In the genomic region with DNA sequence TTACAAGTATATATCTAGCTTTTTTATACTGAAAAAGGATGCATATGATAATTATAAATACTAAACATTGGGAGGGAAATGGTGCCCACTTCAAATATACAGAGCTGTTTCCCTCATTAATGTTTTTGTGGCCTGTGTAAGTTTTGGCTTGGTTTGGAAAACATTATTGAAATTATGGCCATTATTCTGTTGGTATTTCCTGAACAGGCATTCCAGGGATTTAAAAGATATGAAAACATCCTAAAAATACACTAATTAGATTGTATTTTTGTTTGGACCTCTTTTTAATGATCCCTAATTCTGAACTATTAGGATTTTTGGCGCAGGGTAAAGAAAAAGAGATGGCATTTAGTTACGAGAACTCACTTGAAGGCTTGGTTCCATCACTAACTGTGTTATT, we compare ENCODE assay signal across 26 cellular contexts. TPM values are rescaled to one million over a fixed set of nuclear protein-coding genes. Genes with fewer than 3 reads are reported as not detected.
DNase-seq lines count a peak whose midpoint lies in the region; ATAC-seq, FAIRE-seq and TF ChIP-seq lines count a peak whose summit lies in the region.
"Had no signal": no experiment of that assay in that cellular context is flagged by ENCODE, and none has a peak within 500 bp of the region (broad histone marks: within the 10 kb centered on the region; RNA-seq: fewer than 3 reads in every experiment).

No MANE protein-coding gene starts in this region.

- H3K27me3 ChIP-seq in endothelial cell of umbilical vein (ENCODE audit: control insufficient read depth in 2 of 2, insufficient read depth in 2 of 2, low read length in 2 of 2): no peaks in the 10 kb centered on the region
- H3K27me3 ChIP-seq: BE2C, BLaER1 had no signal

- no peak overlapping the region for H2AFZ ChIP-seq in endothelial cell of umbilical vein (ENCODE audit: low read depth, low read length)

- TF ChIP-seq POLR2A in endothelial cell of umbilical vein (IDR thresholded peaks at IDR 0.05; ENCODE audit: low read depth, low read length): no peak

- dilution Hi-C loops in endothelial cell of umbilical vein (cut with MboI; ENCODE audit: extremely low pct_ligation_motif_present, low sequenced_read_pairs): no loop called here

- H4K20me1 ChIP-seq in endothelial cell of umbilical vein (replicated peaks; ENCODE audit: control insufficient read depth, extremely low read depth, insufficient read depth, low read length): no peaks in the 10 kb centered on the region
- H4K20me1 ChIP-seq: BLaER1 had no signal

- H3K4me2 ChIP-seq in endothelial cell of umbilical vein (ENCODE audit: insufficient read depth, low read length): peak overlapping the region; percentile 66
- H3K4me2 ChIP-seq: BLaER1 had no signal

- no peaks in the 10 kb centered on the region for H3K79me2 ChIP-seq in endothelial cell of umbilical vein (ENCODE audit: control insufficient read depth, insufficient read depth, low read length)

- BruUV-seq in endothelial cell of umbilical vein (replicated peaks; lab: Mats Ljungman, UMichigan): no TSS peak

- FAIRE-seq in GM19239 (lab: Jason Lieb, UNC) (peak; percentile 31), endothelial cell of umbilical vein (lab: Jason Lieb, UNC) (no peak)
- FAIRE-seq: A204.1, GM12892, GM18507 had no signal

- CTCF ChIA-PET in endothelial cell of umbilical vein (lab: Charles Lee): interaction anchor here (0.7 to 2.3 kb wide), 8 partner anchors 9 to 141 kb away, joined by 3 to 7 read pairs (median 4); no protein-coding TSS in a partner anchor

- H3K9me3 ChIP-seq in SK-N-MC (ENCODE audit: low read depth, low read length): no peaks in the 10 kb centered on the region
- no peaks in the 10 kb centered on the region for H3K9me3 ChIP-seq in endothelial cell of umbilical vein (replicated peaks; ENCODE audit: control insufficient read depth, insufficient read depth, low read length)
- H3K9me3 ChIP-seq: BE2C, BLaER1 had no signal

- DNase-seq in GM19239 (ENCODE audit: insufficient read length, low spot score) (no peak), SK-N-MC (ENCODE audit: low read depth, low spot score) (no peak), endothelial cell of umbilical vein (ENCODE audit: low read depth, low spot score) (peak; percentile 52), iPS-NIHi11 (ENCODE audit: low spot score) (no peak), NOMO-1 (lab: John Stamatoyannopoulos, UW; ENCODE audit: unreplicated experiment in 2 of 2) (no peak)
- DNase-seq: 8988T; ACHN; BE2C; C1 segment of cervical spinal cord; CD4-positive, alpha-beta memory T cell; CD4-positive, CD25-positive, alpha-beta regulatory T cell; CD8-positive, alpha-beta memory T cell; COR-L47; DMS 273 treated with DMSO at 0.1 percent for 48 hours; DMS153; DMS53; DMS79; DND-41; EL; GDM1 had no signal

- H3K4me1 ChIP-seq in endothelial cell of umbilical vein (ENCODE audit: control insufficient read depth, extremely low read depth, insufficient read depth, low read length): peaks cover 16% of the 10 kb centered on the region
- H3K4me1 ChIP-seq: BE2C, BLaER1 had no signal

- POLR2A ChIA-PET in endothelial cell of umbilical vein (lab: Charles Lee): interaction anchor here (1.5 kb wide), 1 partner anchor 15 kb away, joined by 5 read pairs; no protein-coding TSS in a partner anchor

- TF ChIP-seq CTCF in endothelial cell of umbilical vein (IDR thresholded peaks at IDR 0.05; ENCODE audit: extremely low read depth in 1 of 2, insufficient read depth in 1 of 2, low read depth in 1 of 2, low read length in 2 of 2): no peak

- H3K36me3 ChIP-seq in SK-N-MC (ENCODE audit: insufficient read depth, low read length) (peaks cover 63% of the 10 kb centered on the region), endothelial cell of umbilical vein (ENCODE audit: control insufficient read depth in 2 of 2, extremely low read depth in 1 of 2, insufficient read depth in 2 of 2, low read length in 2 of 2) (peaks cover 4 to 18% of the 10 kb centered on the region in 2 experiments)

- H3K9me1 ChIP-seq in endothelial cell of umbilical vein (replicated peaks; ENCODE audit: control insufficient read depth, extremely low read depth, insufficient read depth, low read length): no peaks in the 10 kb centered on the region

- intact Hi-C loops in endothelial cell of umbilical vein (cut with micrococcal nuclease): no loop called here

- ATAC-seq in GM19467 (IDR thresholded peaks at IDR 0.05; ENCODE audit: unreplicated experiment): no peak
- ATAC-seq: GM12878 had no signal

- H3K4me3 ChIP-seq in SK-N-MC (peak overlapping the region; percentile 48), endothelial cell of umbilical vein (replicated peaks in 1 of 3; ENCODE audit: insufficient read depth in 1 of 3, low read depth in 1 of 3, low read length in 3 of 3) (no peak overlapping the region)
- H3K4me3 ChIP-seq: BLaER1, GM12878 had no signal

- H3K9ac ChIP-seq in SK-N-MC (ENCODE audit: insufficient read length): peak overlapping the region; percentile 24
- H3K9ac ChIP-seq in endothelial cell of umbilical vein (replicated peaks; ENCODE audit: extremely low read depth, insufficient read depth, low read length): peak overlapping the region; percentile 15
- H3K9ac ChIP-seq: BLaER1 had no signal

- H3K27ac ChIP-seq in SK-N-MC (peak overlapping the region; percentile 95), endothelial cell of umbilical vein (ENCODE audit: insufficient read depth, low read depth, low read length) (peak overlapping the region; percentile 36)
- H3K27ac ChIP-seq: BLaER1 had no signal

TF ChIP-seq in endothelial cell of umbilical vein, 7 proteins besides CTCF, POLR2A, EP300 and RAD21:
- TF ChIP-seq JUN (IDR thresholded peaks at IDR 0.05; ENCODE audit: borderline replicate concordance, insufficient read depth, insufficient read length, low read depth): peak; percentile 6
- no peak for TF ChIP-seq FOS (IDR thresholded peaks at IDR 0.05; ENCODE audit: borderline replicate concordance, insufficient read depth, low read length)
- TF ChIP-seq POLR2AphosphoS5 (IDR thresholded peaks at IDR 0.05; ENCODE audit: insufficient read depth, low read depth, low read length): no peak
- no peak for TF ChIP-seq MYC (IDR thresholded peaks at IDR 0.05; ENCODE audit: low read depth, low read length)
- no peak for TF ChIP-seq GATA2 (IDR thresholded peaks at IDR 0.05; ENCODE audit: insufficient read depth, insufficient read length, low read depth, low read length)
- TF ChIP-seq, protein P1, sequence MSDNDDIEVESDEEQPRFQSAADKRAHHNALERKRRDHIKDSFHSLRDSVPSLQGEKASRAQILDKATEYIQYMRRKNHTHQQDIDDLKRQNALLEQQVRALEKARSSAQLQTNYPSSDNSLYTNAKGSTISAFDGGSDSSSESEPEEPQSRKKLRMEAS (IDR thresholded peaks at IDR 0.05; ENCODE audit: insufficient read depth, insufficient read length): no peak

RNA-seq across cellular contexts. Expression of gene CLINT1, which starts 50.9 kb away (rescaled TPM):
- 76.6 and 79.6 TPM in 2 replicates for total RNA-seq in endothelial cell of umbilical vein
- 152 and 158 TPM in 2 replicates for polyA plus RNA-seq in endothelial cell of umbilical vein
- 106 and 108 TPM in 2 replicates for polyA plus RNA-seq in endothelial cell of umbilical vein (2011; cell fraction: cytosol; rRNA removed)
- 214 and 224 TPM in 2 replicates for polyA plus RNA-seq in endothelial cell of umbilical vein (2011; cell fraction: nucleus; rRNA removed)
- 56.2 and 72.0 TPM in 2 replicates for polyA plus RNA-seq in endothelial cell of umbilical vein (2012)
- 298 and 328 TPM in 2 replicates for polyA minus RNA-seq in endothelial cell of umbilical vein
- 81.1 TPM for polyA minus RNA-seq in endothelial cell of umbilical vein (2011; cell fraction: cytosol; rRNA and poly(A)+ RNA removed)
- 91.0 and 123 TPM in 2 replicates for polyA minus RNA-seq in endothelial cell of umbilical vein (2011; cell fraction: nucleus; rRNA and poly(A)+ RNA removed)
